Comparison of ENCODE assay signal across 22 cellular contexts in the genomic region with DNA sequence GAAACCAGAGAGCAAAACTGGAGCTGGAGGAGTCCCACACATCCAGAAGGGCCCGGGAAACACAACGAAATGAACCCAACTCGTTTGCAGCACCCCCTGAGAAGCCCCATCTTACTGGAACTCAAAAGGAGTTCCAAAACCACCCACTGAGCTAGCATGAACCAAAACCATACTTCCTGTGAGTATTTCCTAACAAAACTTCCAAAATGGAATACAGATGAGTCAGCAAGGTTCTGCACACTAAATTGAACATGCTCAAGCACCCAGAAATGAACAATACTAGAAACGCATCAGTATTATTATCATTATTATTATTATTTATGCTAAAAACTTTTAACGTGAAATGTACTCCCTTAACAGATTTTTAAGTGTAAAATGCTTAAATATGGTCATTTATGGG. TPM values are rescaled to one million over a fixed set of nuclear protein-coding genes. Genes with fewer than 3 reads are reported as not detected.
A peak's percentile ranks its signal among the peaks of the same experiment; 100 is the strongest.
DNase-seq lines count a peak whose midpoint lies in the region; ATAC-seq, FAIRE-seq and TF ChIP-seq lines count a peak whose summit lies in the region.
"Had no signal": no experiment of that assay in that cellular context is flagged by ENCODE, and none has a peak within 500 bp of the region (broad histone marks: within the 10 kb centered on the region; RNA-seq: fewer than 3 reads in every experiment).

No MANE protein-coding gene starts in this region.

- H3K9me3 ChIP-seq in HepG2 (ENCODE audit: low read length) (no peaks in the 10 kb centered on the region), right lobe of liver (no peaks in the 10 kb centered on the region), K562 (replicated peaks; ENCODE audit: control insufficient read depth, insufficient read depth, low read depth, low read length) (no peaks in the 10 kb centered on the region)
- H3K9me3 ChIP-seq: BE2C had no signal

- no peaks in the 10 kb centered on the region for H3K4me1 ChIP-seq in HepG2 (ENCODE audit: insufficient read depth, low read length)
- H3K4me1 ChIP-seq in right lobe of liver = no peaks in the 10 kb centered on the region
- no peaks in the 10 kb centered on the region for H3K4me1 ChIP-seq in GM23338 (ENCODE audit: insufficient read depth)
- H3K4me1 ChIP-seq in K562 (replicated peaks in 1 of 2; ENCODE audit: control insufficient read depth in 2 of 2, insufficient read depth in 2 of 2, low read length in 2 of 2) = no peaks in the 10 kb centered on the region
- H3K4me1 ChIP-seq: BE2C had no signal

- no peaks in the 10 kb centered on the region for H3K27me3 Mint-ChIP-seq in GM23338 (ENCODE audit: insufficient read depth, low read depth, poor library complexity)
- peaks cover 14 to 43% (median 33%) of the 10 kb centered on the region in 5 donors for H3K27me3 Mint-ChIP-seq in naive thymus-derived CD8-positive, alpha-beta T cell

- no peak overlapping the region for H3K27ac Mint-ChIP-seq in GM23338
- no peak overlapping the region for H3K27ac Mint-ChIP-seq in naive thymus-derived CD8-positive, alpha-beta T cell
- H3K27ac Mint-ChIP-seq: CD4-positive, CD25-positive, alpha-beta regulatory T cell; CD8-positive, alpha-beta memory T cell; IgD-negative memory B cell had no signal

- in situ Hi-C loops in HepG2 (cut with HindIII; ENCODE audit: extremely low pct_ligation_motif_present, low pct_unique_long_range_greater_than_20kb) (no loop called here), K562 (cut with MboI) (no loop called here)

- H3K36me3 ChIP-seq in HepG2 (replicated peaks in 1 of 2; ENCODE audit: control insufficient read depth in 1 of 2, insufficient read depth in 2 of 2, low read length in 2 of 2) (no peaks in the 10 kb centered on the region), right lobe of liver (no peaks in the 10 kb centered on the region), GM23338 (ENCODE audit: insufficient read depth) (no peaks in the 10 kb centered on the region), K562 (ENCODE audit: control insufficient read depth, insufficient read depth, low read length) (no peaks in the 10 kb centered on the region)
- H3K36me3 ChIP-seq: BE2C had no signal

- no peak overlapping the region for H3K27ac ChIP-seq in HepG2 (ENCODE audit: extremely low read length, insufficient read depth, low read length)
- no peak overlapping the region for H3K27ac ChIP-seq in right lobe of liver
- no peak overlapping the region for H3K27ac ChIP-seq in GM23338 (ENCODE audit: low read depth)
- no peak overlapping the region for H3K27ac ChIP-seq in K562 (ENCODE audit: extremely low read depth, low read depth, low read length)
- H3K27ac ChIP-seq: HL-60 had no signal

- no peak for DNase-seq in HepG2 (ENCODE audit: low spot score)
- DNase-seq in right lobe of liver = no peak
- no peak for DNase-seq in GM23338 (ENCODE audit: low spot score)
- no peak for DNase-seq in K562 (ENCODE audit: extremely low read depth in 1 of 4, low spot score in 3 of 4)
- no peak for DNase-seq in naive thymus-derived CD8-positive, alpha-beta T cell
- no peak for DNase-seq in GM10248 (ENCODE audit: extremely low spot score)
- no peak for DNase-seq in SIG-M5 (lab: John Stamatoyannopoulos, UW)
- no peak for DNase-seq in EL
- DNase-seq: 8988T; BE2C; C1 segment of cervical spinal cord; CD4-positive, CD25-positive, alpha-beta regulatory T cell; CD8-positive, alpha-beta memory T cell; COR-L47; DMS79; HCEC 1CT; Kasumi-1; KG1 had no signal

- TF ChIP-seq CTCF in HepG2 (CRISPR knock-in tag; IDR thresholded peaks at IDR 0.05) = no peak
- TF ChIP-seq CTCF in right lobe of liver (IDR thresholded peaks at IDR 0.05) = no peak
- no peak for TF ChIP-seq CTCF in GM23338 (conservative IDR thresholded peaks at IDR 0.05; ENCODE audit: low read depth in 2 of 2)
- TF ChIP-seq CTCF in K562 (IDR thresholded peaks at IDR 0.05 in 2 of 3, conservative IDR thresholded peaks at IDR 0.05 in 1 of 3; ENCODE audit: insufficient read depth in 2 of 3, low read depth in 1 of 3, low read length in 3 of 3) = no peak
- no peak for TF ChIP-seq CTCF in GM10248 (IDR thresholded peaks at IDR 0.05; ENCODE audit: control extremely low read depth, extremely low read depth, low read depth, missing control alignments)

- H3K4me2 ChIP-seq in HepG2 (ENCODE audit: low read depth, low read length) (no peak overlapping the region), GM23338 (no peak overlapping the region), K562 (ENCODE audit: insufficient read depth, low read length) (no peak overlapping the region)

- no peaks in the 10 kb centered on the region for H3K4me1 Mint-ChIP-seq in GM23338
- H3K4me1 Mint-ChIP-seq in naive thymus-derived CD8-positive, alpha-beta T cell = no peaks in the 10 kb centered on the region
- H3K4me1 Mint-ChIP-seq: CD4-positive, CD25-positive, alpha-beta regulatory T cell; CD8-positive, alpha-beta memory T cell; IgD-negative memory B cell had no signal

- H4K20me1 ChIP-seq in HepG2 (ENCODE audit: insufficient read depth, low read length) (no peaks in the 10 kb centered on the region), GM23338 (replicated peaks; ENCODE audit: insufficient read depth) (no peaks in the 10 kb centered on the region), K562 (replicated peaks; ENCODE audit: control insufficient read depth, insufficient read depth, low read length) (no peaks in the 10 kb centered on the region; the same call in 1 of the 2 replicates)

- POLR2A ChIA-PET in HepG2 (lab: Yijun Ruan, JAX) = no interaction called here
- POLR2A ChIA-PET in K562 (lab: Yijun Ruan, JAX) = no interaction called here
- POLR2A ChIA-PET in naive thymus-derived CD8-positive, alpha-beta T cell (lab: Charles Lee) = no interaction called here
- POLR2A ChIA-PET in GM10248 (lab: Yijun Ruan, JAX) = no interaction called here

- FAIRE-seq in HepG2 (lab: Jason Lieb, UNC) = no peak
- no peak for FAIRE-seq in K562 (lab: Jason Lieb, UNC)
- FAIRE-seq: H54 had no signal

- no peaks in the 10 kb centered on the region for H3F3A ChIP-seq in GM23338 (replicated peaks; ENCODE audit: low read depth)

- no peak overlapping the region for H3K4me3 Mint-ChIP-seq in GM23338
- no peak overlapping the region for H3K4me3 Mint-ChIP-seq in naive thymus-derived CD8-positive, alpha-beta T cell
- H3K4me3 Mint-ChIP-seq: CD8-positive, alpha-beta memory T cell; IgD-negative memory B cell had no signal

- TF ChIP-seq EP300 in HepG2 (IDR thresholded peaks at IDR 0.05; ENCODE audit: low read depth in 2 of 2, low read length in 2 of 2) = no peak
- TF ChIP-seq EP300 in HepG2 (CRISPR knock-in tag; IDR thresholded peaks at IDR 0.05; ENCODE audit: borderline replicate concordance) = no peak
- no peak for TF ChIP-seq EP300 in K562 (IDR thresholded peaks at IDR 0.05; ENCODE audit: low read length)

- H3K9me3 Mint-ChIP-seq in GM23338 = no peaks in the 10 kb centered on the region
- H3K9me3 Mint-ChIP-seq in naive thymus-derived CD8-positive, alpha-beta T cell = peaks cover 0 to 8% (median 2%) of the 10 kb centered on the region in 9 donors

- H3K36me3 Mint-ChIP-seq in GM23338 (ENCODE audit: low read depth) = no peaks in the 10 kb centered on the region
- peaks cover 0 to 4% (median 0%) of the 10 kb centered on the region in 3 donors for H3K36me3 Mint-ChIP-seq in naive thymus-derived CD8-positive, alpha-beta T cell
- H3K36me3 Mint-ChIP-seq: CD4-positive, CD25-positive, alpha-beta regulatory T cell; CD8-positive, alpha-beta memory T cell had no signal

- WGBS in HepG2 (ENCODE audit: low lambda C conversion rate) = 2% methylated on average over 5 of the region's 5 CpGs
- WGBS in right lobe of liver (ENCODE audit: insufficient coverage, low coverage, low lambda C conversion rate, missing lambda C conversion rate) = 44% methylated on average over 4 of the region's 5 CpGs
- WGBS in K562 (ENCODE audit: insufficient coverage, low coverage, missing lambda C conversion rate) = 0% methylated on average over 5 of the region's 5 CpGs

- H3K79me2 ChIP-seq in HepG2 (ENCODE audit: insufficient read depth, low read length) = no peaks in the 10 kb centered on the region
- no peaks in the 10 kb centered on the region for H3K79me2 ChIP-seq in GM23338 (replicated peaks; ENCODE audit: insufficient read depth)
- no peaks in the 10 kb centered on the region for H3K79me2 ChIP-seq in K562 (ENCODE audit: control insufficient read depth, insufficient read depth, low read length)

- H3K9me1 ChIP-seq in K562 (ENCODE audit: control insufficient read depth, insufficient read depth, low read length) = no peaks in the 10 kb centered on the region

- H3K9me2 ChIP-seq in GM23338 (ENCODE audit: insufficient read depth) = peaks cover 4% of the 10 kb centered on the region; the same call in 1 of the 2 replicates

- no TSS peak for BruUV-seq in HepG2 (replicated peaks; lab: Mats Ljungman, UMichigan)
- no TSS peak for BruUV-seq in K562 (replicated peaks; lab: Mats Ljungman, UMichigan)

- ATAC-seq in HepG2 (no peak), right lobe of liver (no peak), GM23338 (no peak), K562 (no peak)
- no peak for ATAC-seq in naive thymus-derived CD8-positive, alpha-beta T cell

- H2AFZ ChIP-seq in HepG2 (ENCODE audit: low read length) = no peak overlapping the region
- peak overlapping the region; percentile 63; the same call in 1 of the 2 replicates for H2AFZ ChIP-seq in GM23338
- no peak overlapping the region for H2AFZ ChIP-seq in K562 (ENCODE audit: low read depth, low read length)

- TF ChIP-seq RAD21 in HepG2 (CRISPR knock-in tag; IDR thresholded peaks at IDR 0.05) (no peak), K562 (CRISPR knock-in tag; conservative IDR thresholded peaks at IDR 0.05 in 1 of 2, IDR thresholded peaks at IDR 0.05 in 1 of 2) (no peak)

- intact Hi-C loops in HepG2 (cut with micrococcal nuclease; ENCODE audit: unreplicated experiment) = no loop called here
- intact Hi-C loops in right lobe of liver (cut with DNase I) = loop anchor here in 1 of 2 donors (10.0 kb wide), 1 partner anchor 182 kb away; no protein-coding TSS in a partner anchor
- intact Hi-C loops in K562 (cut with micrococcal nuclease) = no loop called here

- no peak overlapping the region for H3K9ac ChIP-seq in HepG2 (ENCODE audit: insufficient read depth, low read depth, low read length)
- H3K9ac ChIP-seq in K562 (ENCODE audit: insufficient read depth in 1 of 2, low read depth in 2 of 2, low read length in 2 of 2) = no peak overlapping the region

- TF ChIP-seq POLR2A in HepG2 (IDR thresholded peaks at IDR 0.05; ENCODE audit: insufficient read depth in 1 of 2, low read depth in 2 of 2, low read length in 2 of 2) (no peak), right lobe of liver (IDR thresholded peaks at IDR 0.05) (no peak), K562 (conservative IDR thresholded peaks at IDR 0.05) (no peak)

- CTCF ChIA-PET in HepG2 (lab: Yijun Ruan, JAX; ENCODE audit: low intra/inter-chr PET ratio, low total read pairs) = no interaction called here
- CTCF ChIA-PET in K562 (lab: Yijun Ruan, JAX; ENCODE audit: low intra/inter-chr PET ratio) = no interaction called here
- CTCF ChIA-PET in GM10248 (lab: Yijun Ruan, JAX) = interaction anchor here (1.0 to 2.0 kb wide), 2 partner anchors 9 to 187 kb away, joined by 3 to 6 read pairs; no protein-coding TSS in a partner anchor

- H3K27me3 ChIP-seq in HepG2 (ENCODE audit: control insufficient read depth in 1 of 2, insufficient read depth in 2 of 2, low read length in 2 of 2) (0 out of 5 replicates have a peak, but pooled peaks cover 0 to 5% of the 10 kb centered on the region in 2 experiments), right lobe of liver (no peaks in the 10 kb centered on the region), GM23338 (ENCODE audit: insufficient read depth) (no peaks in the 10 kb centered on the region), K562 (ENCODE audit: control insufficient read depth in 2 of 2, insufficient read depth in 2 of 2, low read length in 2 of 2) (0 out of 5 replicates have a peak, but pooled peaks cover 0 to 4% of the 10 kb centered on the region in 2 experiments)

- H3K4me3 ChIP-seq in HepG2 (replicated peaks in 1 of 3; ENCODE audit: insufficient read depth in 1 of 3, low read depth in 2 of 3, low read length in 3 of 3) (no peak overlapping the region), right lobe of liver (no peak overlapping the region), GM23338 (no peak overlapping the region), K562 (no peak overlapping the region)

RNA-seq across cellular contexts. Expression of a gene that starts 8.0 kb away (rescaled TPM):
- total RNA-seq in HepG2 (2016; rRNA removed; fragmentation: Illumina TruSeq; extraction: Trizol) = 0.18 TPM in 1 of 2 replicates, not detected in the other
- total RNA-seq in HepG2 (2016; cell fraction: cytosol; rRNA removed; fragmentation: Illumina TruSeq; extraction: Trizol; ENCODE audit: low read depth) = not detected in 2 replicates
- not detected in 2 replicates for total RNA-seq in HepG2 (2016; cell fraction: insoluble cytoplasmic fraction; rRNA removed; fragmentation: Illumina TruSeq; extraction: Trizol)
- not detected in 2 replicates for total RNA-seq in HepG2 (2016; cell fraction: membrane; rRNA removed; fragmentation: Illumina TruSeq; extraction: Trizol)
- total RNA-seq in HepG2 (2016; cell fraction: nucleus; rRNA removed; fragmentation: Illumina TruSeq; extraction: Trizol) = not detected in 2 replicates
- polyA plus RNA-seq in HepG2 (2011; rRNA removed) = 0.08 and 0.29 TPM in 2 replicates
- 0.01 and 0.08 TPM in 2 replicates for polyA plus RNA-seq in HepG2 (2011; cell fraction: cytosol; rRNA removed)
- polyA plus RNA-seq in HepG2 (2011; cell fraction: nucleus; rRNA removed) = 0.21 TPM in 1 of 2 replicates, not detected in the other
- not detected in 2 replicates for polyA plus RNA-seq in HepG2 (2012)
- not detected in 2 replicates for polyA plus RNA-seq in HepG2 (2016; cell fraction: cytosol; fragmentation: Illumina TruSeq; extraction: Trizol; ENCODE audit: low read depth)
- 0.05 and 0.07 TPM in 2 replicates for polyA plus RNA-seq in HepG2 (2016; cell fraction: insoluble cytoplasmic fraction; fragmentation: Illumina TruSeq; extraction: Trizol; ENCODE audit: low read depth)
- not detected in 2 replicates for polyA plus RNA-seq in HepG2 (2016; cell fraction: membrane; fragmentation: Illumina TruSeq; extraction: Trizol; ENCODE audit: low read depth)
- 0.14 TPM in 1 of 2 replicates, not detected in the other for polyA plus RNA-seq in HepG2 (2016; cell fraction: nucleus; fragmentation: Illumina TruSeq; extraction: Trizol; ENCODE audit: insufficient read depth, low read depth)
- polyA minus RNA-seq in HepG2 (2011; rRNA and poly(A)+ RNA removed; ENCODE audit: low replicate concordance) = 1.0 and 26.0 TPM in 2 replicates
- not detected in 2 replicates for polyA minus RNA-seq in HepG2 (2011; cell fraction: cytosol; rRNA and poly(A)+ RNA removed)
- polyA minus RNA-seq in HepG2 (2011; cell fraction: nucleus; rRNA and poly(A)+ RNA removed) = not detected in 2 replicates
- under 1 TPM in 5 of 6 experiments, not detected in 1; 0.06 to 0.86 (median 0.15) TPM for total RNA-seq in right lobe of liver
- 10.5 and 17.2 TPM in 2 replicates for total RNA-seq in GM23338 (2014; rRNA removed; shearing (Covaris generic))
- 6.9 and 8.2 TPM in 2 replicates for polyA plus RNA-seq in GM23338 (2016; fragmentation: Nextera tagmentation; extraction: Ambion mirVana)
- not detected in 2 replicates for total RNA-seq in K562 (2011; cell fraction: chromatin; rRNA removed; ENCODE audit: low replicate concordance)
- total RNA-seq in K562 (2011; cell fraction: nucleolus; rRNA removed) = not detected in 2 replicates
- not detected in 2 replicates for total RNA-seq in K562 (2011; cell fraction: nucleoplasm; rRNA removed)
- total RNA-seq in K562 (2014; rRNA removed) = not detected in 2 replicates
- total RNA-seq in K562 (2014; rRNA removed; fragmentation: Illumina TruSeq; extraction: Trizol) = not detected in 2 replicates
- total RNA-seq in K562 (2015; rRNA removed; fragmentation: Illumina TruSeq; extraction: Trizol) = 0.04 TPM in 1 of 2 replicates, not detected in the other
- total RNA-seq in K562 (2021) = 0.35 TPM in 1 of 2 replicates, not detected in the other
- polyA plus RNA-seq in K562 (2011; rRNA removed) = not detected in 2 replicates
- 0.03 and 0.10 TPM in 2 replicates for polyA plus RNA-seq in K562 (2011; cell fraction: cytosol; rRNA removed)
- not detected in 2 replicates for polyA plus RNA-seq in K562 (2011; cell fraction: nucleus; rRNA removed)
- polyA plus RNA-seq in K562 (2012) = 0.14 TPM in 1 of 2 replicates, not detected in the other
- not detected in 2 replicates for polyA plus RNA-seq in K562 (2014; fragmentation: Illumina TruSeq; extraction: Trizol)
- polyA plus RNA-seq in K562 (2014; fragmentation: Nextera tagmentation; extraction: Ambion mirVana) = under 1 TPM in 1 of 2 experiments, not detected in 1; 0.01 TPM
- polyA plus RNA-seq in K562 (2014; rRNA removed) = not detected in 2 replicates
- not detected in 2 replicates for polyA minus RNA-seq in K562 (2011; rRNA and poly(A)+ RNA removed)
- not detected in 2 replicates for polyA minus RNA-seq in K562 (2011; cell fraction: cytosol; rRNA and poly(A)+ RNA removed)
- polyA minus RNA-seq in K562 (2011; cell fraction: nucleus; rRNA and poly(A)+ RNA removed) = not detected in 2 replicates
- total RNA-seq in naive thymus-derived CD8-positive, alpha-beta T cell = not detected
- not detected for polyA plus RNA-seq in naive thymus-derived CD8-positive, alpha-beta T cell
- total RNA-seq: CD8-positive, alpha-beta memory T cell; G401 had no signal
- polyA plus RNA-seq: CD4-positive, CD25-positive, alpha-beta regulatory T cell; CD8-positive, alpha-beta memory T cell; IgD-negative memory B cell had no signal
